In the genomic region with DNA sequence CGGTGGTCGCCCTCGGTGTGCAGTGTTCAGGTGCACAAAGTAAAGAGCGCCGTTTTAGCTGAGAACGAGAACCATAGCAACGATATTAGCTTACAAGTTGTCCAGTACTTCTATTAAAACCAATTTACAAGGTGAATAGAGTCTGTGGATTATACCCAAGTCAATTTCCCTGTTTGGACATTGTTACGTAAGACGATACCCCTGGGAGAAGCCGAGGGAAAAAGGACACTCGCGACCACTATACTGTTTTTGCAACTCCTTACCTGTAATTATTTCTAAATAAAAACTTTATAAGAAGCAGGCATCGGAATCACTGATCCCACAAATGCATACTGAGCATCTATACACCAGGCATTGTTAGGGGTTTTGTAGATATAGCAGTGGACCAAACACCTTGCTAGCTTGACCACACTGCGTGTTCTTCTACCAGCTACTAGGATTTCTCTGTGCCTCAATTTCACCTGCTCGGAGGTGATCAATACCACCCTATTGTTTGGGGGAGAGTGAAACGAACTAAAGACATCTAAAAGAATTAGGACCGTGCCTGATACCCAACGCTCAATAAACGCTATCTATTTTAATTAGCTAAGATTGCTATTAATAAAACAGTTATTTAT, we compare ENCODE assay signal across 8 cellular contexts. TPM values are rescaled to one million over a fixed set of nuclear protein-coding genes. Genes with fewer than 3 reads are reported as not detected.
DNase-seq lines count a peak whose midpoint lies in the region; ATAC-seq and TF ChIP-seq lines count a peak whose summit lies in the region.

No MANE protein-coding gene starts in this region.

- peak overlapping the region; percentile 7 to 98 (median 92) for H3K27ac ChIP-seq in heart left ventricle
- no peak overlapping the region for H3K27ac ChIP-seq in mesenchymal stem cell (ENCODE audit: low read length, poor library complexity, severe bottlenecking)
- H3K27ac ChIP-seq in uterus = peak overlapping the region; percentile 94 to 96

- ATAC-seq in heart left ventricle (no peak), left cardiac atrium (no peak), GM18858 (IDR thresholded peaks at IDR 0.05; ENCODE audit: unreplicated experiment) (no peak), GM18873 (IDR thresholded peaks at IDR 0.05; ENCODE audit: low FRiP score, unreplicated experiment) (no peak)

- H3K9ac ChIP-seq in mesenchymal stem cell (ENCODE audit: low read length) = peak overlapping the region; percentile 96

- H2AFZ ChIP-seq in mesenchymal stem cell (ENCODE audit: low read depth, low read length) = no peak overlapping the region

- no peak overlapping the region for H2BK5ac ChIP-seq in mesenchymal stem cell (ENCODE audit: low read depth, low read length, poor library complexity, severe bottlenecking)

- peak overlapping the region; percentile 64 to 100 (median 82) for H3K4me3 ChIP-seq in heart left ventricle
- peak overlapping the region; percentile 84 for H3K4me3 ChIP-seq in astrocyte of the spinal cord (ENCODE audit: low read depth, low read length)
- peak overlapping the region in 1 of 2 experiments; percentile 95 for H3K4me3 ChIP-seq in mesenchymal stem cell (ENCODE audit: insufficient read depth in 1 of 2, low read depth in 1 of 2, low read length in 2 of 2)
- H3K4me3 ChIP-seq in uterus = peak overlapping the region; percentile 67 to 85

- H3K4me2 ChIP-seq in mesenchymal stem cell (ENCODE audit: low read length, poor library complexity, severe bottlenecking) = peak overlapping the region; percentile 78

- H3K14ac ChIP-seq in mesenchymal stem cell (ENCODE audit: low read length in 2 of 2) = no peak overlapping the region

- H4K91ac ChIP-seq in mesenchymal stem cell (ENCODE audit: low read length) = no peak overlapping the region

- H2BK12ac ChIP-seq in mesenchymal stem cell (ENCODE audit: low read length in 2 of 2) = no peak overlapping the region

- no peaks in the 10 kb centered on the region for H3K79me1 ChIP-seq in mesenchymal stem cell (replicated peaks; ENCODE audit: low read length, poor library complexity, severe bottlenecking)

- DNase-seq in heart left ventricle (no peak), left cardiac atrium (no peak), astrocyte of the spinal cord (ENCODE audit: low read depth, low spot score) (no peak), mesenchymal stem cell (no peak), uterus (no peak)
- no peak for DNase-seq in activated CD4-positive, alpha-beta T cell treated with anti-CD3 and anti-CD28 coated beads for 4 hours

- peaks cover 10 to 60% (median 44%) of the 10 kb centered on the region in 12 donors for H3K4me1 ChIP-seq in heart left ventricle
- H3K4me1 ChIP-seq in mesenchymal stem cell (ENCODE audit: control insufficient read depth, insufficient read depth, low read depth, low read length) = peaks cover 32% of the 10 kb centered on the region
- peaks cover 0 to 11% of the 10 kb centered on the region in 2 donors for H3K4me1 ChIP-seq in uterus

- H3K4ac ChIP-seq in mesenchymal stem cell (ENCODE audit: low read depth in 1 of 2, low read length in 2 of 2) = peak overlapping the region in 1 of 2 experiments; percentile 20

- intact Hi-C loops in heart left ventricle (cut with DNase I) (loop anchor here (1.0 to 10.0 kb wide), 17 partner anchors 15 to 318 kb away; a partner anchor contains a TSS), left cardiac atrium (cut with DNase I) (loop anchor here (2.0 to 10.0 kb wide), 4 partner anchors 15 to 219 kb away; a partner anchor contains a TSS), uterus (cut with DNase I; ENCODE audit: low total_unique reads) (loop anchor here (10.0 kb wide), 1 partner anchor 219 kb away; no protein-coding TSS in a partner anchor)

- WGBS in heart left ventricle, 4 donors = 3 to 4% (median 4%) methylated on average over 19 of the region's 19 CpGs
- 8% methylated on average over 10 of the region's 19 CpGs for WGBS in mesenchymal stem cell

- H3K18ac ChIP-seq in mesenchymal stem cell (ENCODE audit: low read depth in 1 of 2, low read length in 2 of 2) = no peak overlapping the region

- H3K9me3 ChIP-seq in heart left ventricle = no peaks in the 10 kb centered on the region
- H3K9me3 ChIP-seq in mesenchymal stem cell (ENCODE audit: control insufficient read depth, low read length) = no peaks in the 10 kb centered on the region
- H3K9me3 ChIP-seq in uterus = no peaks in the 10 kb centered on the region

- peak overlapping the region; percentile 71 for H4K8ac ChIP-seq in mesenchymal stem cell (ENCODE audit: low read length)

- no peak overlapping the region for H2BK15ac ChIP-seq in mesenchymal stem cell (ENCODE audit: low read depth, poor library complexity, severe bottlenecking)

- no peak overlapping the region for H3K23ac ChIP-seq in mesenchymal stem cell (ENCODE audit: low read length in 2 of 2)

- peak overlapping the region; percentile 12 for H2AK5ac ChIP-seq in mesenchymal stem cell (ENCODE audit: low read length, severe bottlenecking)

- in situ Hi-C loops in astrocyte of the spinal cord (cut with HindIII; ENCODE audit: low sequenced_read_pairs) = no loop called here

- no peaks in the 10 kb centered on the region for H3K27me3 ChIP-seq in heart left ventricle
- no peaks in the 10 kb centered on the region for H3K27me3 ChIP-seq in mesenchymal stem cell (ENCODE audit: control insufficient read depth in 1 of 2, insufficient read depth in 1 of 2, low read length in 2 of 2)
- H3K27me3 ChIP-seq in uterus = no peaks in the 10 kb centered on the region

- TF ChIP-seq POLR2A in heart left ventricle (IDR thresholded peaks at IDR 0.05) = no peak
- TF ChIP-seq POLR2A in uterus (IDR thresholded peaks at IDR 0.05) = no peak

- no peak for TF ChIP-seq CTCF in heart left ventricle (IDR thresholded peaks at IDR 0.05)
- TF ChIP-seq CTCF in astrocyte of the spinal cord (IDR thresholded peaks at IDR 0.05; ENCODE audit: low read depth, low read length) = no peak
- no peak for TF ChIP-seq CTCF in uterus (IDR thresholded peaks at IDR 0.05)

- H3K36me3 ChIP-seq in heart left ventricle (peaks cover 4 to 40% (median 35%) of the 10 kb centered on the region in 9 donors), mesenchymal stem cell (ENCODE audit: control insufficient read depth in 1 of 2, insufficient read depth in 2 of 2, low read depth in 1 of 2, low read length in 2 of 2) (peaks cover 36 to 38% of the 10 kb centered on the region in 2 experiments), uterus (no peaks in the 10 kb centered on the region)

- no peak overlapping the region for H2BK120ac ChIP-seq in mesenchymal stem cell (ENCODE audit: low read depth, low read length)

RNA-seq across cellular contexts. Expression of a gene that starts 0.5 kb away (rescaled TPM):
- 1,000 to 10,000 TPM; 1,373 to 2,686 (median 2,215) TPM for total RNA-seq in heart left ventricle
- polyA plus RNA-seq in heart left ventricle = 1,000 to 10,000 TPM in 1 of 2 donors, 100 to 1,000 TPM in 1; 846 to 1,944 TPM
- total RNA-seq in left cardiac atrium = 1,000 to 10,000 TPM; 1,815 to 2,062 TPM
- 2,485 TPM for polyA plus RNA-seq in mesenchymal stem cell (2013, experiment 1 of 2)
- polyA plus RNA-seq in mesenchymal stem cell (2013, experiment 2 of 2) = 2,452 TPM
- 1,000 to 10,000 TPM in 2 of 4 donors, 100 to 1,000 TPM in 2; 936 to 2,469 (median 1,635) TPM for total RNA-seq in uterus

RNA-seq across cellular contexts. Expression of a gene that starts 14.9 kb away (rescaled TPM):
- 100 to 1,000 TPM in 4 of 9 donors, 10 to 100 TPM in 5; 70.6 to 200 (median 97.4) TPM for total RNA-seq in heart left ventricle
- polyA plus RNA-seq in heart left ventricle = 100 to 1,000 TPM; 160 to 252 TPM
- total RNA-seq in left cardiac atrium = 10 to 100 TPM; 52.4 to 95.1 TPM
- polyA plus RNA-seq in mesenchymal stem cell (2013, experiment 1 of 2) = 83.5 TPM
- 80.6 TPM for polyA plus RNA-seq in mesenchymal stem cell (2013, experiment 2 of 2)
- 100 to 1,000 TPM in 2 of 4 donors, 10 to 100 TPM in 1, 1 to 10 TPM in 1; 7.1 to 119 (median 91.9) TPM for total RNA-seq in uterus

RNA-seq across cellular contexts. Expression of a gene that starts 21.8 kb away (rescaled TPM):
- total RNA-seq in heart left ventricle (10 to 100 TPM; 12.5 to 19.1 (median 15.3) TPM), left cardiac atrium (10 to 100 TPM; 13.8 to 14.0 TPM), uterus (10 to 100 TPM in 3 of 4 donors, 1 to 10 TPM in 1; 10.0 to 39.4 (median 23.4) TPM)
- 10 to 100 TPM; 12.3 to 15.4 TPM for polyA plus RNA-seq in heart left ventricle
- 49.3 TPM for polyA plus RNA-seq in mesenchymal stem cell (2013, experiment 1 of 2)
- polyA plus RNA-seq in mesenchymal stem cell (2013, experiment 2 of 2) = 49.4 TPM

RNA-seq across cellular contexts. Expression of a gene that starts 52.9 kb away (rescaled TPM):
- 1,000 to 10,000 TPM in 3 of 9 donors, 100 to 1,000 TPM in 6; 347 to 2,001 (median 606) TPM for total RNA-seq in heart left ventricle
- 1,000 to 10,000 TPM in 1 of 2 donors, 100 to 1,000 TPM in 1; 649 to 1,244 TPM for polyA plus RNA-seq in heart left ventricle
- total RNA-seq in left cardiac atrium = 1,000 to 10,000 TPM; 1,098 to 1,409 TPM
- polyA plus RNA-seq in mesenchymal stem cell (2013, experiment 1 of 2) = not detected
- not detected for polyA plus RNA-seq in mesenchymal stem cell (2013, experiment 2 of 2)
- under 1 TPM in 1 of 4 donors, not detected in 3; 0.67 TPM for total RNA-seq in uterus
